9 cellular contexts compared by ENCODE assay signal in the genomic region with DNA sequence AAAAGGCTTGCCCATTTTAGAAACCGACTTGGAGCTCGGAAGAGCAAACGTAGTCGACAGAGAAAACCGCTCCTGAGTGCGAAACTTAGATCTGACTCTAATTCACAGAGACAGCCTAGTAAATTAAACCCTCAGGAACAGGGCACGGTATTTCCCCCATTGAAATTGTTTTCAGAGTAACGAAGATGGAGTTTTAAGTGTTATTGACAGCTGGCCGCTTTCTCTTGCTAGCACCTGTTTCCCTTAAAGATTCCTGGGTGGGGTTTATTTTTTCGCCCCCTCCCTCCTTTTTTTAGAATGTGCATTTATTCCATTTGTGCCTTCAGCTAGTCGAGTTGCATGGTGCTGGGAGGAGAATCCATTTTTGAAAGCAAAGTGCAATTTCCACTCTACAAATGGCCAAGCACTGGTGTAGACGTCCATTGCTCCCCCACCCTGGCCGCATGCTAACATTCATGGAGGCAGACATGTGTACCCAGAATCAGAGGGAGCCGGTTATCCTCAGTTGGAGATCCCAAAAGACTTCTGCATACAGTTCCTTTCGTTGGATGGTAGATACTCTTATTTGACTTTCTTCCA.
DNase-seq lines count a peak whose midpoint lies in the region; ATAC-seq and TF ChIP-seq lines count a peak whose summit lies in the region.
"Had no signal": no experiment of that assay in that cellular context is flagged by ENCODE, and none has a peak within 500 bp of the region (broad histone marks: within the 10 kb centered on the region; RNA-seq: fewer than 3 reads in every experiment).

No MANE protein-coding gene starts in this region.

- peak overlapping the region in 5 of 8 donors; percentile 17 to 77 (median 49) for H3K4me3 Mint-ChIP-seq in naive B cell

- no peak overlapping the region for H3K27ac Mint-ChIP-seq in naive B cell

- H3K9ac ChIP-seq in HUES6 (ENCODE audit: low read length) (peak overlapping the region; percentile 67), mammary epithelial cell (ENCODE audit: insufficient read depth, low read length) (no peak overlapping the region)

- no peak for ATAC-seq in naive B cell (ENCODE audit: low read depth in 2 of 2)
- ATAC-seq in HG03520 (IDR thresholded peaks at IDR 0.05; ENCODE audit: unreplicated experiment) = no peak
- no peak for ATAC-seq in sciatic nerve

- intact Hi-C loops in mammary epithelial cell (cut with micrococcal nuclease) (no loop called here), sciatic nerve (cut with DNase I) (no loop called here)

- H3K36me3 ChIP-seq in ACC112 (ENCODE audit: insufficient read depth, low read length) (no peaks in the 10 kb centered on the region), HUES6 (ENCODE audit: control insufficient read depth, insufficient read depth, low read length) (no peaks in the 10 kb centered on the region), mammary epithelial cell (ENCODE audit: insufficient read depth, low read length) (no peaks in the 10 kb centered on the region)

- H3K27ac ChIP-seq in ACC112 (ENCODE audit: low read depth, low read length) (no peak overlapping the region), HUES6 (ENCODE audit: low read depth, low read length) (no peak overlapping the region), mammary epithelial cell (ENCODE audit: insufficient read depth, low read depth, low read length) (no peak overlapping the region)

- dilution Hi-C loops in mammary epithelial cell (cut with HindIII; ENCODE audit: low sequenced_read_pairs) = loop anchor here (25.0 kb wide), 1 partner anchor 777 kb away; no protein-coding TSS in a partner anchor

- H3K27me3 ChIP-seq in ACC112 (ENCODE audit: insufficient read depth, low read length) = peaks cover 50% of the 10 kb centered on the region
- H3K27me3 ChIP-seq in HUES6 (ENCODE audit: control insufficient read depth, insufficient read depth, low read length) = peaks cover 91% of the 10 kb centered on the region
- peaks cover 26% of the 10 kb centered on the region for H3K27me3 ChIP-seq in mammary epithelial cell (ENCODE audit: insufficient read depth, low read length)

- 38% methylated on average over 15 of the region's 15 CpGs for WGBS in mammary epithelial cell (ENCODE audit: low coverage, missing lambda C conversion rate)

- peaks cover 0 to 6% (median 0%) of the 10 kb centered on the region in 7 donors for H3K9me3 Mint-ChIP-seq in naive B cell

- H3K4me1 Mint-ChIP-seq in naive B cell = peaks cover 6 to 18% (median 10%) of the 10 kb centered on the region in 3 donors

- H4K20me1 ChIP-seq in mammary epithelial cell (ENCODE audit: insufficient read depth, low read length) = no peaks in the 10 kb centered on the region

- no peaks in the 10 kb centered on the region for H3K79me2 ChIP-seq in ACC112 (ENCODE audit: control insufficient read depth, insufficient read depth, low read length, unreplicated experiment)
- H3K79me2 ChIP-seq in mammary epithelial cell (ENCODE audit: insufficient read depth, low read length) = no peaks in the 10 kb centered on the region

- TF ChIP-seq CTCF in mammary epithelial cell (conservative IDR thresholded peaks at IDR 0.05 in 1 of 2, IDR thresholded peaks at IDR 0.05 in 1 of 2; ENCODE audit: extremely low read depth in 1 of 2, insufficient read depth in 1 of 2, low read depth in 1 of 2, low read length in 2 of 2) = no peak

- H2AFZ ChIP-seq in ACC112 (ENCODE audit: low read length, unreplicated experiment) (no peak overlapping the region), mammary epithelial cell (ENCODE audit: low read depth, low read length) (peak overlapping the region; percentile 51)

- no peak for DNase-seq in mammary epithelial cell
- no peak for DNase-seq in naive B cell
- no peak for DNase-seq in NK-92 treated with Interleukin-12 subunit alpha and Interleukin-12 subunit beta, amount 100 ng/mL, for 24 hours (lab: John Stamatoyannopoulos, UW)
- no peak for DNase-seq in AG08396 (ENCODE audit: low spot score)
- DNase-seq in sciatic nerve (ENCODE audit: low spot score) = no peak
- DNase-seq: NCI-H226 had no signal

- no TSS peak for BruUV-seq in mammary epithelial cell (replicated peaks; lab: Mats Ljungman, UMichigan)

- H3K27me3 Mint-ChIP-seq in naive B cell = peaks cover 49 to 59% (median 53%) of the 10 kb centered on the region in 3 donors

- H3K9me3 ChIP-seq in HUES6 (ENCODE audit: control insufficient read depth, insufficient read depth, low read depth, low read length) (no peaks in the 10 kb centered on the region), mammary epithelial cell (replicated peaks; ENCODE audit: insufficient read depth, low read length) (no peaks in the 10 kb centered on the region)

- H3K4me3 ChIP-seq in ACC112 (ENCODE audit: low read depth, low read length) (peak overlapping the region; percentile 67; the same call in 1 of the 2 replicates), HUES6 (ENCODE audit: low read depth, low read length) (peak overlapping the region; percentile 78), mammary epithelial cell (replicated peaks in 1 of 3; ENCODE audit: insufficient read depth in 1 of 3, low read depth in 2 of 3, low read length in 3 of 3) (peak overlapping the region in 2 of 3 experiments; percentile 4 to 31)

- peaks cover 0 to 7% of the 10 kb centered on the region in 2 donors for H3K36me3 Mint-ChIP-seq in naive B cell

- CTCF ChIA-PET in mammary epithelial cell (lab: Charles Lee; ENCODE audit: low non-redundant PET) = no interaction called here

- H3K4me1 ChIP-seq in ACC112 (ENCODE audit: control insufficient read depth, insufficient read depth, low read length, unreplicated experiment) (no peaks in the 10 kb centered on the region), HUES6 (ENCODE audit: control insufficient read depth, insufficient read depth, low read length) (peaks cover 42% of the 10 kb centered on the region), mammary epithelial cell (ENCODE audit: insufficient read depth, low read length) (peaks cover 9% of the 10 kb centered on the region)

- H3K4me2 ChIP-seq in mammary epithelial cell (ENCODE audit: insufficient read depth, low read depth, low read length) = peak overlapping the region; percentile 78

- in situ Hi-C loops in mammary epithelial cell (cut with MboI; ENCODE audit: low sequenced_read_pairs in 2 of 2) = loop anchor here (25.0 kb wide), 1 partner anchor 1102 kb away; no protein-coding TSS in a partner anchor

Comparison
In these comparisons a context has a peak if more than half of its experiments do, and no peak if none do; other contexts are left out.
1. H3K4me3 ChIP-seq: peak in every context shown above with its lines; median percentile 78 in HUES6; 67 in ACC112; 18 in mammary epithelial cell.